Comparison of ENCODE assay signal across 1 cellular context in genomic region chr6:132524639-132525038, GRCh38.
TF ChIP-seq lines count a peak whose summit lies in the region.

No MANE protein-coding gene starts in this region.

TF ChIP-seq in HEK293, 187 proteins besides CTCF, POLR2A, EP300 and RAD21 (continued from another document):
- TF ChIP-seq ZNF549 (tag by site-specific recombination; IDR thresholded peaks at IDR 0.05), result peak; percentile 98
- TF ChIP-seq ZNF621 (tag by site-specific recombination; IDR thresholded peaks at IDR 0.05), result no peak
- peak; percentile 13 for TF ChIP-seq SETDB1 (IDR thresholded peaks at IDR 0.05; ENCODE audit: insufficient read length, low read length)
- TF ChIP-seq PRDM10 (tag by site-specific recombination; IDR thresholded peaks at IDR 0.05), result no peak
- no peak for TF ChIP-seq ZNF791 (tag by site-specific recombination; IDR thresholded peaks at IDR 0.05)
- TF ChIP-seq ZNF157 (tag by site-specific recombination; IDR thresholded peaks at IDR 0.05), result no peak
- no peak for TF ChIP-seq ZBTB17 (tag by site-specific recombination; IDR thresholded peaks at IDR 0.05)
- TF ChIP-seq ZNF664 (tag by site-specific recombination; IDR thresholded peaks at IDR 0.05), result no peak
- TF ChIP-seq ZNF707 (tag by site-specific recombination; IDR thresholded peaks at IDR 0.05), result no peak
